ENCODE assay signal across 18 cellular contexts in genomic region chr14:96926006-96926405, GRCh38.
"Had no signal": no experiment of that assay in that cellular context is flagged by ENCODE, and none has a peak within 500 bp of the region (broad histone marks: within the 10 kb centered on the region; RNA-seq: fewer than 3 reads in every experiment).

No MANE protein-coding gene starts in this region.

- H3K4me3 Mint-ChIP-seq: activated CD4-positive, alpha-beta memory T cell treated with anti-CD3 and anti-CD28 coated beads for 36 hours; activated naive CD4-positive, alpha-beta T cell treated with anti-CD3 and anti-CD28 coated beads, Interleukin-2, amount 10 ng/mL, durations not matched to agents 7 days and 5 days; activated naive CD8-positive, alpha-beta T cell treated with anti-CD3 and anti-CD28 coated beads, Interleukin-2, amount 50 U/mL, for 24 hours; activated T-helper 17 cell treated with anti-CD3 and anti-CD28 coated beads, Interleukin-2, amount 50 U/mL, for 72 hours; brain; effector memory CD8-positive, alpha-beta T cell; natural killer cell treated with Interleukin-12 subunit alpha and Interleukin-12 subunit beta and Interleukin-15 and Interleukin-18, amount 100 ng/mL, for 72 hours; T-helper 2 cell treated with Interferon-gamma antibody and Interleukin-4, amounts not matched to agents 5 μg/mL and 100 μg/mL, for 36 hours had no signal

- H3K4me3 ChIP-seq: esophagus squamous epithelium, heart right ventricle, spleen, thyroid gland had no signal

- H3K9me3 Mint-ChIP-seq: natural killer cell treated with Interleukin-12 subunit alpha and Interleukin-12 subunit beta and Interleukin-15 and Interleukin-18, amount 100 ng/mL, for 72 hours; T-helper 2 cell treated with Interferon-gamma antibody and Interleukin-4, amounts not matched to agents 5 μg/mL and 100 μg/mL, for 36 hours had no signal

- H3K9me3 ChIP-seq: thyroid gland had no signal

- H3K27me3 Mint-ChIP-seq: activated CD4-positive, alpha-beta memory T cell treated with anti-CD3 and anti-CD28 coated beads for 36 hours; activated naive CD4-positive, alpha-beta T cell treated with anti-CD3 and anti-CD28 coated beads, Interleukin-2, amount 10 ng/mL, durations not matched to agents 7 days and 5 days; activated naive CD8-positive, alpha-beta T cell treated with anti-CD3 and anti-CD28 coated beads, Interleukin-2, amount 50 U/mL, for 24 hours; activated T-helper 17 cell treated with anti-CD3 and anti-CD28 coated beads, Interleukin-2, amount 50 U/mL, for 72 hours; effector memory CD8-positive, alpha-beta T cell; natural killer cell treated with Interleukin-12 subunit alpha and Interleukin-12 subunit beta and Interleukin-15 and Interleukin-18, amount 100 ng/mL, for 72 hours had no signal

- ATAC-seq: activated naive CD8-positive, alpha-beta T cell treated with anti-CD3 and anti-CD28 coated beads, Interleukin-2, amount 50 U/mL, for 24 hours; activated T-helper 17 cell treated with anti-CD3 and anti-CD28 coated beads, Interleukin-2, amount 50 U/mL, for 72 hours; effector memory CD8-positive, alpha-beta T cell; heart right ventricle; natural killer cell treated with Interleukin-12 subunit alpha and Interleukin-12 subunit beta and Interleukin-15 and Interleukin-18, amount 100 ng/mL, for 72 hours had no signal

- H3K27ac Mint-ChIP-seq: activated CD4-positive, alpha-beta memory T cell treated with anti-CD3 and anti-CD28 coated beads for 36 hours; activated naive CD4-positive, alpha-beta T cell treated with anti-CD3 and anti-CD28 coated beads, Interleukin-2, amount 10 ng/mL, durations not matched to agents 7 days and 5 days; activated naive CD8-positive, alpha-beta T cell treated with anti-CD3 and anti-CD28 coated beads, Interleukin-2, amount 50 U/mL, for 24 hours; activated T-helper 17 cell treated with anti-CD3 and anti-CD28 coated beads, Interleukin-2, amount 50 U/mL, for 72 hours; effector memory CD8-positive, alpha-beta T cell; natural killer cell treated with Interleukin-12 subunit alpha and Interleukin-12 subunit beta and Interleukin-15 and Interleukin-18, amount 100 ng/mL, for 72 hours; T-helper 2 cell treated with Interferon-gamma antibody and Interleukin-4, amounts not matched to agents 5 μg/mL and 100 μg/mL, for 36 hours had no signal

- H3K36me3 ChIP-seq: esophagus squamous epithelium, heart right ventricle, spleen, thyroid gland had no signal

- H3K27me3 ChIP-seq: esophagus squamous epithelium, heart right ventricle, spleen, thyroid gland had no signal

- H3K4me1 ChIP-seq: esophagus squamous epithelium, heart right ventricle, thyroid gland had no signal

- DNase-seq: activated CD4-positive, alpha-beta memory T cell treated with anti-CD3 and anti-CD28 coated beads for 36 hours; activated naive CD4-positive, alpha-beta T cell treated with anti-CD3 and anti-CD28 coated beads, Interleukin-2, amount 10 ng/mL, durations not matched to agents 7 days and 5 days; activated naive CD8-positive, alpha-beta T cell treated with anti-CD3 and anti-CD28 coated beads, Interleukin-2, amount 50 U/mL, for 24 hours; activated T-cell treated with anti-CD3 and anti-CD28 coated beads for 4 hours; anterior cingulate cortex; caudate nucleus; effector memory CD8-positive, alpha-beta T cell; esophagus squamous epithelium; heart right ventricle; mesenchymal stem cell; nucleus accumbens; spleen; stimulated activated naive CD4-positive, alpha-beta T cell treated with Interleukin-2 at 50 U/mL for 16 hours; thyroid gland had no signal

- H3K27ac ChIP-seq: esophagus squamous epithelium, heart right ventricle, spleen, thyroid gland had no signal

- H3K4me1 Mint-ChIP-seq: activated naive CD4-positive, alpha-beta T cell treated with anti-CD3 and anti-CD28 coated beads, Interleukin-2, amount 10 ng/mL, durations not matched to agents 7 days and 5 days; activated naive CD8-positive, alpha-beta T cell treated with anti-CD3 and anti-CD28 coated beads, Interleukin-2, amount 50 U/mL, for 24 hours; activated T-helper 17 cell treated with anti-CD3 and anti-CD28 coated beads, Interleukin-2, amount 50 U/mL, for 72 hours had no signal

- H3K36me3 Mint-ChIP-seq: activated naive CD4-positive, alpha-beta T cell treated with anti-CD3 and anti-CD28 coated beads, Interleukin-2, amount 10 ng/mL, durations not matched to agents 7 days and 5 days; natural killer cell treated with Interleukin-12 subunit alpha and Interleukin-12 subunit beta and Interleukin-15 and Interleukin-18, amount 100 ng/mL, for 72 hours had no signal
